ENCODE assay signal across 8 cellular contexts in genomic region chr6:128807577-128807976, GRCh38.
DNase-seq lines count a peak whose midpoint lies in the region; ATAC-seq and TF ChIP-seq lines count a peak whose summit lies in the region.

No MANE protein-coding gene starts in this region.

- H3K27me3 Mint-ChIP-seq in activated CD8-positive, alpha-beta memory T cell treated with anti-CD3 and anti-CD28 coated beads, Interleukin-2, amount 10 ng/mL, durations not matched to agents 7 days and 5 days, result no peaks in the 10 kb centered on the region

- no peak overlapping the region for H3K27ac ChIP-seq in iPS DF 6.9 (ENCODE audit: low read length)

- CTCF ChIA-PET in activated CD8-positive, alpha-beta memory T cell treated with anti-CD3 and anti-CD28 coated beads, Interleukin-2, amount 10 ng/mL, durations not matched to agents 7 days and 5 days (lab: Charles Lee), result no interaction called here

- DNase-seq in AG08396 (ENCODE audit: low spot score) (peak; percentile 5), HCEC 1CT (peak; percentile 66), SK-MEL-5 (ENCODE audit: low read depth, low spot score) (peak; percentile 60), iPS DF 6.9 (ENCODE audit: low read depth, low spot score) (peak; percentile 7), GM13976 (ENCODE audit: low spot score) (no peak), NCI-H1048 (lab: John Stamatoyannopoulos, UW) (no peak)
- no peak for DNase-seq in activated CD4-positive, alpha-beta T cell treated with anti-CD3 and anti-CD28 coated beads, Interleukin-2, amount 50 U/mL, for 1 hour
- no peak for DNase-seq in activated CD8-positive, alpha-beta memory T cell treated with anti-CD3 and anti-CD28 coated beads, Interleukin-2, amount 10 ng/mL, durations not matched to agents 7 days and 5 days

- no peak overlapping the region for H3K27ac Mint-ChIP-seq in activated CD8-positive, alpha-beta memory T cell treated with anti-CD3 and anti-CD28 coated beads, Interleukin-2, amount 10 ng/mL, durations not matched to agents 7 days and 5 days

- in situ Hi-C loops in SK-MEL-5 (cut with HindIII; ENCODE audit: low pct_unique_long_range_greater_than_20kb, low sequenced_read_pairs) (no loop called here), GM13976 (cut with MboI; ENCODE audit: low sequenced_read_pairs, unreplicated experiment) (no loop called here)

- no peaks in the 10 kb centered on the region for H3K9me3 ChIP-seq in iPS DF 6.9 (ENCODE audit: control insufficient read depth, insufficient read depth, low read length)

- H3K4me1 ChIP-seq in iPS DF 6.9 (ENCODE audit: control insufficient read depth, insufficient read depth, low read length), result no peaks in the 10 kb centered on the region

- no peak overlapping the region for H3K4me3 ChIP-seq in iPS DF 6.9 (ENCODE audit: low read length)

- no peaks in the 10 kb centered on the region for H3K27me3 ChIP-seq in iPS DF 6.9 (ENCODE audit: control insufficient read depth, insufficient read depth, low read length)

- ATAC-seq in activated CD8-positive, alpha-beta memory T cell treated with anti-CD3 and anti-CD28 coated beads, Interleukin-2, amount 10 ng/mL, durations not matched to agents 7 days and 5 days, result no peak

- no CpG with 5 or more reads among the region's 2 CpGs for WGBS in iPS DF 6.9 (ENCODE audit: insufficient coverage, insufficient read length)

- H3K9me3 Mint-ChIP-seq in activated CD8-positive, alpha-beta memory T cell treated with anti-CD3 and anti-CD28 coated beads, Interleukin-2, amount 10 ng/mL, durations not matched to agents 7 days and 5 days (ENCODE audit: low read depth), result no peaks in the 10 kb centered on the region

- no peak overlapping the region for H3K4me3 Mint-ChIP-seq in activated CD8-positive, alpha-beta memory T cell treated with anti-CD3 and anti-CD28 coated beads, Interleukin-2, amount 10 ng/mL, durations not matched to agents 7 days and 5 days

- no peaks in the 10 kb centered on the region for H3K36me3 Mint-ChIP-seq in activated CD8-positive, alpha-beta memory T cell treated with anti-CD3 and anti-CD28 coated beads, Interleukin-2, amount 10 ng/mL, durations not matched to agents 7 days and 5 days

- H3K4me1 Mint-ChIP-seq in activated CD8-positive, alpha-beta memory T cell treated with anti-CD3 and anti-CD28 coated beads, Interleukin-2, amount 10 ng/mL, durations not matched to agents 7 days and 5 days, result no peaks in the 10 kb centered on the region

- no peak for TF ChIP-seq CTCF in GM13976 (IDR thresholded peaks at IDR 0.05; ENCODE audit: borderline replicate concordance, control extremely low read depth, extremely low read depth, insufficient read depth, missing control alignments)

- no peaks in the 10 kb centered on the region for H3K36me3 ChIP-seq in iPS DF 6.9 (ENCODE audit: control insufficient read depth, insufficient read depth, low read length)

Comparison
In these comparisons a context has a peak if more than half of its experiments do, and no peak if none do; other contexts are left out.
1. DNase-seq: peak in AG08396 (single experiment), HCEC 1CT (single experiment), SK-MEL-5 (single experiment) and iPS DF 6.9 (single experiment); none in GM13976 (single experiment), activated CD4-positive, alpha-beta T cell treated with anti-CD3 and anti-CD28 coated beads, Interleukin-2, amount 50 U/mL, for 1 hour (single experiment), NCI-H1048 (single experiment) and activated CD8-positive, alpha-beta memory T cell treated with anti-CD3 and anti-CD28 coated beads, Interleukin-2, amount 10 ng/mL, durations not matched to agents 7 days and 5 days (single experiment).